1 cellular context compared by ENCODE assay signal in the genomic region with DNA sequence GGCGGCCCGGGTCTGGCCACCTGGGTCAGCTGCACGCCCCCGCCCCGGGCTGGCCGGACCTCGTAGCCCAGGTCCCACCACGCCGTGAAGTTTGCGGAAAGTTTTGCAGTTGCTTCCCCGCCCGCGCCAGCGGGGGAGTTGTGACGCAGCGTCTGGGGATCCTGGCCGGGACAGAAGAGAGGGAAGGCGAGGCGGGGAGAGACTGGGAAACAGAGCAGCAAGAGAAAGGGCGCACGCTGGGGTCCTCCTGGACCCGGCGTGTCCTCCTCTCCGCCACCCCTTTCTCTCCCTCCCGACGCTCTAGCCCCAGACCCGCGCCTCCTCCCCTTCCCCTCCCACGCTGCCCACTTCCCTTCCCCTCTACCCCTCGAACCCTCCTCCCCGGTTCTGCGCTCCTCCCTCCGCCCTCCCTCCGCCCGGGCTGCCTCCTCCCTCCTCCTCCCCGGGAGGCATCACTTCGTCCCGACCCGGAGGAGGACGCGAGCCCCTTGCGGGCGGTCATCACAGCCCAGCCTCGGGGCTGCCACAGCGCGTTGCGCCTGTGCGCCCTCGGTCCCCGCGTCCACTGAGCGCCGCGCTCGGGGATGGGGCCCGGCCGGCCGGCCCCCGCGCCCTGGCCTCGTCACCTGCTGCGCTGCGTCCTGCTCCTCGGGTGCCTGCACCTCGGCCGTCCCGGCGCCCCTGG.
TF ChIP-seq lines count a peak whose summit lies in the region.

A gene with protein sequence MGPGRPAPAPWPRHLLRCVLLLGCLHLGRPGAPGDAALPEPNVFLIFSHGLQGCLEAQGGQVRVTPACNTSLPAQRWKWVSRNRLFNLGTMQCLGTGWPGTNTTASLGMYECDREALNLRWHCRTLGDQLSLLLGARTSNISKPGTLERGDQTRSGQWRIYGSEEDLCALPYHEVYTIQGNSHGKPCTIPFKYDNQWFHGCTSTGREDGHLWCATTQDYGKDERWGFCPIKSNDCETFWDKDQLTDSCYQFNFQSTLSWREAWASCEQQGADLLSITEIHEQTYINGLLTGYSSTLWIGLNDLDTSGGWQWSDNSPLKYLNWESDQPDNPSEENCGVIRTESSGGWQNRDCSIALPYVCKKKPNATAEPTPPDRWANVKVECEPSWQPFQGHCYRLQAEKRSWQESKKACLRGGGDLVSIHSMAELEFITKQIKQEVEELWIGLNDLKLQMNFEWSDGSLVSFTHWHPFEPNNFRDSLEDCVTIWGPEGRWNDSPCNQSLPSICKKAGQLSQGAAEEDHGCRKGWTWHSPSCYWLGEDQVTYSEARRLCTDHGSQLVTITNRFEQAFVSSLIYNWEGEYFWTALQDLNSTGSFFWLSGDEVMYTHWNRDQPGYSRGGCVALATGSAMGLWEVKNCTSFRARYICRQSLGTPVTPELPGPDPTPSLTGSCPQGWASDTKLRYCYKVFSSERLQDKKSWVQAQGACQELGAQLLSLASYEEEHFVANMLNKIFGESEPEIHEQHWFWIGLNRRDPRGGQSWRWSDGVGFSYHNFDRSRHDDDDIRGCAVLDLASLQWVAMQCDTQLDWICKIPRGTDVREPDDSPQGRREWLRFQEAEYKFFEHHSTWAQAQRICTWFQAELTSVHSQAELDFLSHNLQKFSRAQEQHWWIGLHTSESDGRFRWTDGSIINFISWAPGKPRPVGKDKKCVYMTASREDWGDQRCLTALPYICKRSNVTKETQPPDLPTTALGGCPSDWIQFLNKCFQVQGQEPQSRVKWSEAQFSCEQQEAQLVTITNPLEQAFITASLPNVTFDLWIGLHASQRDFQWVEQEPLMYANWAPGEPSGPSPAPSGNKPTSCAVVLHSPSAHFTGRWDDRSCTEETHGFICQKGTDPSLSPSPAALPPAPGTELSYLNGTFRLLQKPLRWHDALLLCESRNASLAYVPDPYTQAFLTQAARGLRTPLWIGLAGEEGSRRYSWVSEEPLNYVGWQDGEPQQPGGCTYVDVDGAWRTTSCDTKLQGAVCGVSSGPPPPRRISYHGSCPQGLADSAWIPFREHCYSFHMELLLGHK (N-terminal part only) (plus strand): TSS at position 452 of the 685 bp plus-strand sequence. CDS start 133 bp downstream, at position 585.

TF ChIP-seq in HCT116, 20 proteins besides CTCF, POLR2A, EP300 and RAD21 (continued from another document):
- TF ChIP-seq, protein P1, sequence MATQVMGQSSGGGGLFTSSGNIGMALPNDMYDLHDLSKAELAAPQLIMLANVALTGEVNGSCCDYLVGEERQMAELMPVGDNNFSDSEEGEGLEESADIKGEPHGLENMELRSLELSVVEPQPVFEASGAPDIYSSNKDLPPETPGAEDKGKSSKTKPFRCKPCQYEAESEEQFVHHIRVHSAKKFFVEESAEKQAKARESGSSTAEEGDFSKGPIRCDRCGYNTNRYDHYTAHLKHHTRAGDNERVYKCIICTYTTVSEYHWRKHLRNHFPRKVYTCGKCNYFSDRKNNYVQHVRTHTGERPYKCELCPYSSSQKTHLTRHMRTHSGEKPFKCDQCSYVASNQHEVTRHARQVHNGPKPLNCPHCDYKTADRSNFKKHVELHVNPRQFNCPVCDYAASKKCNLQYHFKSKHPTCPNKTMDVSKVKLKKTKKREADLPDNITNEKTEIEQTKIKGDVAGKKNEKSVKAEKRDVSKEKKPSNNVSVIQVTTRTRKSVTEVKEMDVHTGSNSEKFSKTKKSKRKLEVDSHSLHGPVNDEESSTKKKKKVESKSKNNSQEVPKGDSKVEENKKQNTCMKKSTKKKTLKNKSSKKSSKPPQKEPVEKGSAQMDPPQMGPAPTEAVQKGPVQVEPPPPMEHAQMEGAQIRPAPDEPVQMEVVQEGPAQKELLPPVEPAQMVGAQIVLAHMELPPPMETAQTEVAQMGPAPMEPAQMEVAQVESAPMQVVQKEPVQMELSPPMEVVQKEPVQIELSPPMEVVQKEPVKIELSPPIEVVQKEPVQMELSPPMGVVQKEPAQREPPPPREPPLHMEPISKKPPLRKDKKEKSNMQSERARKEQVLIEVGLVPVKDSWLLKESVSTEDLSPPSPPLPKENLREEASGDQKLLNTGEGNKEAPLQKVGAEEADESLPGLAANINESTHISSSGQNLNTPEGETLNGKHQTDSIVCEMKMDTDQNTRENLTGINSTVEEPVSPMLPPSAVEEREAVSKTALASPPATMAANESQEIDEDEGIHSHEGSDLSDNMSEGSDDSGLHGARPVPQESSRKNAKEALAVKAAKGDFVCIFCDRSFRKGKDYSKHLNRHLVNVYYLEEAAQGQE (IDR thresholded peaks at IDR 0.05; ENCODE audit: low read depth), result no peak
